ENCODE assay signal across 1 cellular context in the genomic region with DNA sequence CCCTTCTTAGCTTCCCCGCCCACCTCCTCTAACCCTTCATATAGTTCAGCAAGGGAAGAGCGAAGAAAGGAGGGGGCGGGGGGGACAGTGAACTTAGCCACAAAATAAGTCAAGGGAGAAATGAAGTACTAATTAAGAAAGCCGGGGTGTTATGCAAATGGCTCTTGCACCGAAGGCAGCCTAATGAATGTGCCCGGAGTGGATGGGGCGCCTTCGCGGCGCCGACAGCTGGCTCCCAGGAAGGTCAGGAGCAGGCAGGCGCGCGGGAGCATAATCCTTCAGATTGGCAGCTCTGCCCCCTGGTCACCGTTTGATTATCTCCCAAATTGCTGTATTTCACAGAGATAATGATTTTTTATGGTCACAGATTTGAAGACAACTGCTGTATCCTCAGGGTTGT.
TF ChIP-seq lines count a peak whose summit lies in the region.

No MANE protein-coding gene starts in this region.

TF ChIP-seq in GM23338, 12 proteins besides CTCF, POLR2A, EP300 and RAD21 (continued from another document):
- TF ChIP-seq, protein P1, sequence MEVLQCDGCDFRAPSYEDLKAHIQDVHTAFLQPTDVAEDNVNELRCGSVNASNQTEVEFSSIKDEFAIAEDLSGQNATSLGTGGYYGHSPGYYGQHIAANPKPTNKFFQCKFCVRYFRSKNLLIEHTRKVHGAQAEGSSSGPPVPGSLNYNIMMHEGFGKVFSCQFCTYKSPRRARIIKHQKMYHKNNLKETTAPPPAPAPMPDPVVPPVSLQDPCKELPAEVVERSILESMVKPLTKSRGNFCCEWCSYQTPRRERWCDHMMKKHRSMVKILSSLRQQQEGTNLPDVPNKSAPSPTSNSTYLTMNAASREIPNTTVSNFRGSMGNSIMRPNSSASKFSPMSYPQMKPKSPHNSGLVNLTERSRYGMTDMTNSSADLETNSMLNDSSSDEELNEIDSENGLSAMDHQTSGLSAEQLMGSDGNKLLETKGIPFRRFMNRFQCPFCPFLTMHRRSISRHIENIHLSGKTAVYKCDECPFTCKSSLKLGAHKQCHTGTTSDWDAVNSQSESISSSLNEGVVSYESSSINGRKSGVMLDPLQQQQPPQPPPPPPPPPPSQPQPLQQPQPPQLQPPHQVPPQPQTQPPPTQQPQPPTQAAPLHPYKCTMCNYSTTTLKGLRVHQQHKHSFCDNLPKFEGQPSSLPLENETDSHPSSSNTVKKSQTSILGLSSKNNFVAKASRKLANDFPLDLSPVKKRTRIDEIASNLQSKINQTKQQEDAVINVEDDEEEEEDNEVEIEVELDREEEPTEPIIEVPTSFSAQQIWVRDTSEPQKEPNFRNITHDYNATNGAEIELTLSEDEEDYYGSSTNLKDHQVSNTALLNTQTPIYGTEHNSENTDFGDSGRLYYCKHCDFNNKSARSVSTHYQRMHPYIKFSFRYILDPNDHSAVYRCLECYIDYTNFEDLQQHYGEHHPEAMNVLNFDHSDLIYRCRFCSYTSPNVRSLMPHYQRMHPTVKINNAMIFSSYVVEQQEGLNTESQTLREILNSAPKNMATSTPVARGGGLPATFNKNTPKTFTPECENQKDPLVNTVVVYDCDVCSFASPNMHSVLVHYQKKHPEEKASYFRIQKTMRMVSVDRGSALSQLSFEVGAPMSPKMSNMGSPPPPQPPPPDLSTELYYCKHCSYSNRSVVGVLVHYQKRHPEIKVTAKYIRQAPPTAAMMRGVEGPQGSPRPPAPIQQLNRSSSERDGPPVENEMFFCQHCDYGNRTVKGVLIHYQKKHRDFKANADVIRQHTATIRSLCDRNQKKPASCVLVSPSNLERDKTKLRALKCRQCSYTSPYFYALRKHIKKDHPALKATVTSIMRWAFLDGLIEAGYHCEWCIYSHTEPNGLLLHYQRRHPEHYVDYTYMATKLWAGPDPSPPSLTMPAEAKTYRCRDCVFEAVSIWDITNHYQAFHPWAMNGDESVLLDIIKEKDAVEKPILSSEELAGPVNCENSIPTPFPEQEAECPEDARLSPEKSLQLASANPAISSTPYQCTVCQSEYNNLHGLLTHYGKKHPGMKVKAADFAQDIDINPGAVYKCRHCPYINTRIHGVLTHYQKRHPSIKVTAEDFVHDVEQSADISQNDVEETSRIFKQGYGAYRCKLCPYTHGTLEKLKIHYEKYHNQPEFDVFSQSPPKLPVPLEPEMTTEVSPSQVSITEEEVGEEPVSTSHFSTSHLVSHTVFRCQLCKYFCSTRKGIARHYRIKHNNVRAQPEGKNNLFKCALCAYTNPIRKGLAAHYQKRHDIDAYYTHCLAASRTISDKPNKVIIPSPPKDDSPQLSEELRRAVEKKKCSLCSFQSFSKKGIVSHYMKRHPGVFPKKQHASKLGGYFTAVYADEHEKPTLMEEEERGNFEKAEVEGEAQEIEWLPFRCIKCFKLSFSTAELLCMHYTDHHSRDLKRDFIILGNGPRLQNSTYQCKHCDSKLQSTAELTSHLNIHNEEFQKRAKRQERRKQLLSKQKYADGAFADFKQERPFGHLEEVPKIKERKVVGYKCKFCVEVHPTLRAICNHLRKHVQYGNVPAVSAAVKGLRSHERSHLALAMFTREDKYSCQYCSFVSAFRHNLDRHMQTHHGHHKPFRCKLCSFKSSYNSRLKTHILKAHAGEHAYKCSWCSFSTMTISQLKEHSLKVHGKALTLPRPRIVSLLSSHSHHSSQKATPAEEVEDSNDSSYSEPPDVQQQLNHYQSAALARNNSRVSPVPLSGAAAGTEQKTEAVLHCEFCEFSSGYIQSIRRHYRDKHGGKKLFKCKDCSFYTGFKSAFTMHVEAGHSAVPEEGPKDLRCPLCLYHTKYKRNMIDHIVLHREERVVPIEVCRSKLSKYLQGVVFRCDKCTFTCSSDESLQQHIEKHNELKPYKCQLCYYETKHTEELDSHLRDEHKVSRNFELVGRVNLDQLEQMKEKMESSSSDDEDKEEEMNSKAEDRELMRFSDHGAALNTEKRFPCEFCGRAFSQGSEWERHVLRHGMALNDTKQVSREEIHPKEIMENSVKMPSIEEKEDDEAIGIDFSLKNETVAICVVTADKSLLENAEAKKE (CRISPR knock-in tag; IDR thresholded peaks at IDR 0.05), result no peak
- TF ChIP-seq ZNF114 (CRISPR knock-in tag; IDR thresholded peaks at IDR 0.05) (no peak), NANOG (IDR thresholded peaks at IDR 0.05; ENCODE audit: borderline replicate concordance) (no peak)
